Comparison of ENCODE assay signal across 32 cellular contexts in the genomic region with DNA sequence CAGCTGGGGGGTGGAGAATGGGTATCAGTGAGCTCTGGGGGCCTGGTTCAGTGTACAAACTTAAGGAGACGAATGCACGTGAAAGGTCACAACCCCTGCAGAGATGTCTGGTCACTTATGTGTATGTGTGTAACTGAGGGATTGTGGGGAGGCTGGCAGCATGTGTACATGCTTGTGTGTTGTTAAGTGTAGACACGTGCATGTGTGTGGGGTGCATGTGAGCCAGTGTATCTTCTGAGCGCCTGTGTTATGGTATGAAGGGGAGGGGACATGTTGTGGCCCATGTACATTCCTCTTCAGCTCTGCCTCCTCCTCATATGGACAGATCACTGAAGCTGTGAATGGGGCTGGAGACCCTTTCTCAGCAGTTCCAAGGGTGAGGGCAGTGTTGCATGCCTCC. TPM values are rescaled to one million over a fixed set of nuclear protein-coding genes. Genes with fewer than 3 reads are reported as not detected.
A peak's percentile ranks its signal among the peaks of the same experiment; 100 is the strongest.
DNase-seq lines count a peak whose midpoint lies in the region; ATAC-seq and TF ChIP-seq lines count a peak whose summit lies in the region.
"Had no signal": no experiment of that assay in that cellular context is flagged by ENCODE, and none has a peak within 500 bp of the region (broad histone marks: within the 10 kb centered on the region; RNA-seq: fewer than 3 reads in every experiment).

No MANE protein-coding gene starts in this region.

- no peaks in the 10 kb centered on the region for H3K9me3 ChIP-seq in left ventricle myocardium inferior (replicated peaks)
- H3K9me3 ChIP-seq in neural progenitor cell (ENCODE audit: low read depth), result no peaks in the 10 kb centered on the region
- H3K9me3 ChIP-seq: A549, testis had no signal

- peaks cover 3% of the 10 kb centered on the region for H4K20me1 ChIP-seq in neural progenitor cell (ENCODE audit: low read depth)

- TF ChIP-seq CTCF in left ventricle myocardium inferior (IDR thresholded peaks at IDR 0.05; ENCODE audit: borderline replicate concordance) (no peak), glutamatergic neuron (IDR thresholded peaks at IDR 0.05; ENCODE audit: partially characterized antibody, unreplicated experiment) (no peak), neural progenitor cell (IDR thresholded peaks at IDR 0.05) (no peak)

- peaks cover 15% of the 10 kb centered on the region for H3K9me3 Mint-ChIP-seq in glutamatergic neuron (ENCODE audit: unreplicated experiment)
- no peaks in the 10 kb centered on the region for H3K9me3 Mint-ChIP-seq in neural progenitor cell
- H3K9me3 Mint-ChIP-seq: activated T-cell treated with anti-CD3 and anti-CD28 coated beads, Interleukin-2, amount 50 U/mL, for 24 hours; CD4-positive, alpha-beta memory T cell; H9; naive thymus-derived CD4-positive, alpha-beta T cell; T-helper 1 cell treated with Interleukin-12 subunit alpha and Interleukin-12 subunit beta and Interleukin-4 antibody, amounts not matched to agents 30 μg/mL and 1 μg/mL, for 36 hours had no signal

- no peak overlapping the region for H3K9ac ChIP-seq in neural progenitor cell

- no peak overlapping the region for H3K27ac ChIP-seq in left ventricle myocardium inferior (replicated peaks)
- no peak overlapping the region for H3K27ac ChIP-seq in neural progenitor cell
- H3K27ac ChIP-seq: A549, testis had no signal

- H3K4me1 Mint-ChIP-seq in glutamatergic neuron (ENCODE audit: low read depth, unreplicated experiment), result peaks cover 42% of the 10 kb centered on the region
- peaks cover 51% of the 10 kb centered on the region for H3K4me1 Mint-ChIP-seq in neural progenitor cell

- H3K27ac Mint-ChIP-seq in glutamatergic neuron (ENCODE audit: unreplicated experiment), result no peak overlapping the region
- peak overlapping the region; percentile 61 for H3K27ac Mint-ChIP-seq in neural progenitor cell
- H3K27ac Mint-ChIP-seq: activated T-cell treated with anti-CD3 and anti-CD28 coated beads, Interleukin-2, amount 50 U/mL, for 24 hours; H9; T-helper 1 cell treated with Interleukin-12 subunit alpha and Interleukin-12 subunit beta and Interleukin-4 antibody, amounts not matched to agents 30 μg/mL and 1 μg/mL, for 36 hours had no signal

- H3K36me3 Mint-ChIP-seq in glutamatergic neuron (ENCODE audit: unreplicated experiment), result peaks cover 11% of the 10 kb centered on the region
- H3K36me3 Mint-ChIP-seq in neural progenitor cell, result peaks cover 4% of the 10 kb centered on the region
- H3K36me3 Mint-ChIP-seq: CD4-positive, alpha-beta memory T cell; naive thymus-derived CD4-positive, alpha-beta T cell had no signal

- no peak overlapping the region for H3K4me3 ChIP-seq in left ventricle myocardium inferior
- H3K4me3 ChIP-seq in neural progenitor cell, result no peak overlapping the region
- H3K4me3 ChIP-seq: A549 had no signal

- intact Hi-C loops in cardiac septum (cut with DNase I) (no loop called here), left ventricle myocardium inferior (cut with micrococcal nuclease) (no loop called here)

- ATAC-seq in HG02840 (IDR thresholded peaks at IDR 0.05; ENCODE audit: low FRiP score, unreplicated experiment), result no peak
- ATAC-seq: A549; left ventricle myocardium superior; naive thymus-derived CD4-positive, alpha-beta T cell; Right ventricle myocardium inferior; SK-N-SH treated with all-trans-retinoic acid at 6 μM for 48 hours had no signal

- H3K4me1 ChIP-seq in left ventricle myocardium inferior (peaks cover 68% of the 10 kb centered on the region), neural progenitor cell (peaks cover 11% of the 10 kb centered on the region)

- H3K4me3 Mint-ChIP-seq in glutamatergic neuron (ENCODE audit: unreplicated experiment), result peak overlapping the region; percentile 21
- H3K4me3 Mint-ChIP-seq in neural progenitor cell, result peak overlapping the region; percentile 93
- H3K4me3 Mint-ChIP-seq: activated T-cell treated with anti-CD3 and anti-CD28 coated beads, Interleukin-2, amount 50 U/mL, for 24 hours; H9; T-helper 1 cell treated with Interleukin-12 subunit alpha and Interleukin-12 subunit beta and Interleukin-4 antibody, amounts not matched to agents 30 μg/mL and 1 μg/mL, for 36 hours had no signal

- no peak overlapping the region for H3K4me2 ChIP-seq in neural progenitor cell
- H3K4me2 ChIP-seq: A549 had no signal

- no peak overlapping the region for H2AFZ ChIP-seq in neural progenitor cell (replicated peaks)

- DNase-seq in cardiac septum (ENCODE audit: low spot score) (peak; percentile 54), left ventricle myocardium inferior (no peak), glutamatergic neuron (no peak), neural progenitor cell (ENCODE audit: low spot score) (no peak), NCI-H526 treated with DMSO at 0.1 percent for 48 hours (lab: John Stamatoyannopoulos, UW) (no peak), T-helper 9 cell (no peak), cortex of kidney (lab: John Stamatoyannopoulos, UW) (no peak)
- DNase-seq: activated naive CD4-positive, alpha-beta T cell; activated T-cell treated with anti-CD3 and anti-CD28 coated beads, Interleukin-2, amount 50 U/mL, for 24 hours; CD4-positive, alpha-beta memory T cell; DMS 273 treated with DMSO at 0.1 percent for 48 hours; effector CD8-positive, alpha-beta T cell; EL; H9; Karpas-422; left ventricle myocardium superior; naive thymus-derived CD4-positive, alpha-beta T cell; NCI-H1417; NCI-H2029 treated with DMSO at 0.1 percent for 48 hours; NCI-H345; NCI-H748 treated with DMSO at 0.1 percent for 48 hours; retina; stimulated activated naive CD4-positive, alpha-beta T cell treated with Interleukin-2 at 50 U/mL for 16 hours; testis had no signal

- H3K27me3 Mint-ChIP-seq in glutamatergic neuron (ENCODE audit: unreplicated experiment) (peaks cover 12% of the 10 kb centered on the region), neural progenitor cell (ENCODE audit: insufficient read depth, low read depth) (peaks cover 5% of the 10 kb centered on the region)
- H3K27me3 Mint-ChIP-seq: activated T-cell treated with anti-CD3 and anti-CD28 coated beads, Interleukin-2, amount 50 U/mL, for 24 hours; CD4-positive, alpha-beta memory T cell had no signal

- H3K36me3 ChIP-seq in left ventricle myocardium inferior (peaks cover 6% of the 10 kb centered on the region), neural progenitor cell (no peaks in the 10 kb centered on the region)

- H3K79me2 ChIP-seq in neural progenitor cell (ENCODE audit: low read depth), result no peaks in the 10 kb centered on the region

- H3K27me3 ChIP-seq in left ventricle myocardium inferior (ENCODE audit: low read depth), result no peaks in the 10 kb centered on the region
- no peaks in the 10 kb centered on the region for H3K27me3 ChIP-seq in neural progenitor cell
- H3K27me3 ChIP-seq: testis had no signal

- peaks cover 11% of the 10 kb centered on the region for H3F3A ChIP-seq in neural progenitor cell (ENCODE audit: low read depth)

RNA-seq across cellular contexts. Expression of gene TMEM8B, which starts 2.0 kb away (rescaled TPM):
- 22.0 TPM for total RNA-seq in cardiac septum
- total RNA-seq in left ventricle myocardium inferior, result 17.5 TPM
- 44.4 TPM for total RNA-seq in glutamatergic neuron (ENCODE audit: unreplicated experiment)
- total RNA-seq in neural progenitor cell (ENCODE audit: low replicate concordance), result 4.8 and 11.2 TPM in 2 replicates

RNA-seq across cellular contexts. Expression of gene FAM221B, which starts 2.5 kb away (rescaled TPM):
- not detected for total RNA-seq in cardiac septum
- total RNA-seq in left ventricle myocardium inferior, result not detected
- total RNA-seq in glutamatergic neuron (ENCODE audit: unreplicated experiment), result not detected
- total RNA-seq in neural progenitor cell (ENCODE audit: low replicate concordance), result not detected in 2 replicates
- total RNA-seq: CD4-positive, alpha-beta memory T cell; H9; left ventricle myocardium superior; osteoblast; Right ventricle myocardium inferior; smooth muscle cell had no signal

RNA-seq across cellular contexts. Expression of gene HINT2, which starts 16.2 kb away (rescaled TPM):
- total RNA-seq in cardiac septum (57.6 TPM), left ventricle myocardium inferior (71.1 TPM), glutamatergic neuron (ENCODE audit: unreplicated experiment) (48.1 TPM), neural progenitor cell (ENCODE audit: low replicate concordance) (21.8 and 35.9 TPM in 2 replicates)

RNA-seq across cellular contexts. Expression of gene SPAG8, which starts 19.0 kb away (rescaled TPM):
- 3.5 TPM for total RNA-seq in cardiac septum
- 3.4 TPM for total RNA-seq in left ventricle myocardium inferior
- total RNA-seq in glutamatergic neuron (ENCODE audit: unreplicated experiment), result not detected
- 1.3 and 1.6 TPM in 2 replicates for total RNA-seq in neural progenitor cell (ENCODE audit: low replicate concordance)
- total RNA-seq: smooth muscle cell had no signal

RNA-seq across cellular contexts. Expression of gene OR13J1, which starts 39.2 kb away (rescaled TPM):
- total RNA-seq in cardiac septum (not detected), left ventricle myocardium inferior (not detected), glutamatergic neuron (ENCODE audit: unreplicated experiment) (not detected), neural progenitor cell (ENCODE audit: low replicate concordance) (not detected in 2 replicates)
- total RNA-seq: CD4-positive, alpha-beta memory T cell; H9; left ventricle myocardium superior; naive thymus-derived CD4-positive, alpha-beta T cell; osteoblast; Right ventricle myocardium inferior; smooth muscle cell; testis; urinary bladder had no signal
